ENCODE assay signal across 1 cellular context in the genomic region with DNA sequence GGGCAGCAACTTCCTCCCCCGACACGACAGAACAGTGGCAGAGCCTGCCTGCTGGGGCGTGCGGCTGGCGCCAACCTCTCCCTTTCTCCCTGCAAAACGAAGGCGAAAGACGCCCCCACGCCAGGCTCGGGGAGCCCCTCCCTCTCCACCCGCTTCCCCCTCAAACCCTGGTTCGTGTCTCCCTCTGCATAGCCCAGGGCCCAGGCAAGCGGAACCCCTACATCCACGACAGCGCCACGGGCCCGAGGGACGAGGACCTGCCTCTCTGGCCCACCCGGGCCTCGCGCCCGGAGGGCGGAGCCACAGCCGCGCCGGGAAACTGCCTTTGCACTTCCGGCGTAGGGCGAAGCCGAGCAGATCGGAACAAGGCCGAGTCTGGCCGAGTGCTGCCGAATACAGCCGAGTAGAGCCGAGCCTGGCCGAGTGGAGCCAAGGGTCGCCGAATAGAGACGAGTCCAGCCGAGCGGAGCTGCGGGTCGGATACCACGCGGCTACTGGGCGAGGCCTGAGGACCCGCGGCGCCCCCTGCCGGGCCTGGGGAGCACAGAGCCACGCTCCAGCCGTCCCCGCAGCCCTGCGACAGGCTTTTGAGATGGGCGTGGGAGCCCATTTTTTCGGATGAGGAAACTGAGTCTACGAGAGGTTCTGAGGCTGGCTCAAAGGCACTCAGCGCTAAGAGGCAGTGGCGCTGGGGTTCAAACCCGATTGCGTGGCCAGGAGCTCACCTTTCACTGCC.
TF ChIP-seq lines count a peak whose summit lies in the region.

No MANE protein-coding gene starts in this region.

TF ChIP-seq in HepG2, 621 proteins besides CTCF, POLR2A, EP300 and RAD21 (continued from another document and continues in another):
- TF ChIP-seq, protein P1, sequence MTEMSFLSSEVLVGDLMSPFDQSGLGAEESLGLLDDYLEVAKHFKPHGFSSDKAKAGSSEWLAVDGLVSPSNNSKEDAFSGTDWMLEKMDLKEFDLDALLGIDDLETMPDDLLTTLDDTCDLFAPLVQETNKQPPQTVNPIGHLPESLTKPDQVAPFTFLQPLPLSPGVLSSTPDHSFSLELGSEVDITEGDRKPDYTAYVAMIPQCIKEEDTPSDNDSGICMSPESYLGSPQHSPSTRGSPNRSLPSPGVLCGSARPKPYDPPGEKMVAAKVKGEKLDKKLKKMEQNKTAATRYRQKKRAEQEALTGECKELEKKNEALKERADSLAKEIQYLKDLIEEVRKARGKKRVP (CRISPR knock-in tag; IDR thresholded peaks at IDR 0.05) = no peak
- TF ChIP-seq ZNF441 (CRISPR knock-in tag; IDR thresholded peaks at IDR 0.05; ENCODE audit: borderline replicate concordance) (peak; percentile 86), NCOA1 (CRISPR knock-in tag; IDR thresholded peaks at IDR 0.05) (no peak), CREB1 (IDR thresholded peaks at IDR 0.05) (0 out of 2 replicates have a peak, but pooled peaks have one; percentile 23), CREB1 (CRISPR knock-in tag; IDR thresholded peaks at IDR 0.05) (no peak), ZNF501 (CRISPR knock-in tag; IDR thresholded peaks at IDR 0.05) (peak; percentile 85), TRIM24 (CRISPR knock-in tag; IDR thresholded peaks at IDR 0.05) (no peak), NKX3-1 (CRISPR knock-in tag; IDR thresholded peaks at IDR 0.05) (peak; percentile 78; the same call in 1 of the 2 replicates), ZNF616 (CRISPR knock-in tag; IDR thresholded peaks at IDR 0.05; ENCODE audit: low read depth) (no peak), ZMYM2 (CRISPR knock-in tag; IDR thresholded peaks at IDR 0.05) (peak; percentile 13; the same call in 1 of the 2 replicates), JDP2 (CRISPR knock-in tag; IDR thresholded peaks at IDR 0.05; ENCODE audit: borderline replicate concordance) (no peak), ZC3H4 (CRISPR knock-in tag; IDR thresholded peaks at IDR 0.05; ENCODE audit: borderline replicate concordance) (no peak), ZFP62 (CRISPR knock-in tag; IDR thresholded peaks at IDR 0.05) (no peak), CENPT (CRISPR knock-in tag; IDR thresholded peaks at IDR 0.05; ENCODE audit: low read depth) (no peak), KDM5A (IDR thresholded peaks at IDR 0.05; ENCODE audit: borderline replicate concordance, low read length) (no peak), MIER3 (CRISPR knock-in tag; IDR thresholded peaks at IDR 0.05; ENCODE audit: borderline replicate concordance) (no peak), ZNF510 (CRISPR knock-in tag; IDR thresholded peaks at IDR 0.05; ENCODE audit: low read depth) (peak; percentile 79; the same call in 1 of the 2 replicates), ZNF496 (CRISPR knock-in tag; IDR thresholded peaks at IDR 0.05; ENCODE audit: insufficient replicate concordance) (no peak), ZNF230 (CRISPR knock-in tag; IDR thresholded peaks at IDR 0.05) (peak; percentile 72; the same call in 1 of the 2 replicates), CAMTA2 (CRISPR knock-in tag; IDR thresholded peaks at IDR 0.05; ENCODE audit: borderline replicate concordance) (no peak; the same call in 1 of the 2 replicates), ZNF678 (CRISPR knock-in tag; IDR thresholded peaks at IDR 0.05) (peak; percentile 80), RARA (CRISPR knock-in tag; IDR thresholded peaks at IDR 0.05) (no peak; the same call in 1 of the 2 replicates), SPEN (CRISPR knock-in tag; IDR thresholded peaks at IDR 0.05; ENCODE audit: low read depth) (peak; percentile 79), MED1 (CRISPR knock-in tag; IDR thresholded peaks at IDR 0.05) (peak; percentile 73), BHLHE40 (IDR thresholded peaks at IDR 0.05; ENCODE audit: low read length) (no peak), ZNF263 (CRISPR knock-in tag; IDR thresholded peaks at IDR 0.05) (peak; percentile 42; the same call in 1 of the 2 replicates), ERF (CRISPR knock-in tag; IDR thresholded peaks at IDR 0.05) (peak; percentile 35; the same call in 1 of the 2 replicates), SRY (CRISPR knock-in tag; IDR thresholded peaks at IDR 0.05) (0 out of 2 replicates have a peak, but pooled peaks have one; percentile 28), ASH2L (IDR thresholded peaks at IDR 0.05; ENCODE audit: insufficient read length, low read depth, low read length) (no peak), ZNF17 (CRISPR knock-in tag; IDR thresholded peaks at IDR 0.05) (0 out of 2 replicates have a peak, but pooled peaks have one; percentile 30), ARNT (IDR thresholded peaks at IDR 0.05) (no peak), SKI (IDR thresholded peaks at IDR 0.05; ENCODE audit: partially characterized antibody) (peak; percentile 49), ESRRA (CRISPR knock-in tag; IDR thresholded peaks at IDR 0.05; ENCODE audit: low read depth) (peak; percentile 65), ZNF780A (CRISPR knock-in tag; IDR thresholded peaks at IDR 0.05) (no peak; the same call in 1 of the 2 replicates), ZNF260 (CRISPR knock-in tag; IDR thresholded peaks at IDR 0.05; ENCODE audit: borderline replicate concordance, low read depth) (no peak), MAZ (IDR thresholded peaks at IDR 0.05; ENCODE audit: borderline replicate concordance, low read depth, low read length) (no peak), MAZ (CRISPR knock-in tag; IDR thresholded peaks at IDR 0.05; ENCODE audit: low read depth) (peak; percentile 17; the same call in 1 of the 2 replicates), ZNF205 (CRISPR knock-in tag; IDR thresholded peaks at IDR 0.05) (no peak; the same call in 1 of the 2 replicates), NCOA2 (CRISPR knock-in tag; IDR thresholded peaks at IDR 0.05) (peak; percentile 39; the same call in 1 of the 2 replicates), ZNF782 (CRISPR knock-in tag; IDR thresholded peaks at IDR 0.05; ENCODE audit: borderline replicate concordance) (0 out of 2 replicates have a peak, but pooled peaks have one; percentile 27), NCOA5 (CRISPR knock-in tag; IDR thresholded peaks at IDR 0.05) (no peak), SAFB2 (CRISPR knock-in tag; IDR thresholded peaks at IDR 0.05; ENCODE audit: borderline replicate concordance, low read depth) (no peak), FOXO1 (CRISPR knock-in tag; IDR thresholded peaks at IDR 0.05) (no peak), ZNF709 (CRISPR knock-in tag; IDR thresholded peaks at IDR 0.05) (peak; percentile 77), BCL6 (CRISPR knock-in tag; IDR thresholded peaks at IDR 0.05) (no peak)
- TF ChIP-seq, protein P2, sequence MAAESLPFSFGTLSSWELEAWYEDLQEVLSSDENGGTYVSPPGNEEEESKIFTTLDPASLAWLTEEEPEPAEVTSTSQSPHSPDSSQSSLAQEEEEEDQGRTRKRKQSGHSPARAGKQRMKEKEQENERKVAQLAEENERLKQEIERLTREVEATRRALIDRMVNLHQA (CRISPR knock-in tag; IDR thresholded peaks at IDR 0.05) = no peak
- TF ChIP-seq, protein P3, sequence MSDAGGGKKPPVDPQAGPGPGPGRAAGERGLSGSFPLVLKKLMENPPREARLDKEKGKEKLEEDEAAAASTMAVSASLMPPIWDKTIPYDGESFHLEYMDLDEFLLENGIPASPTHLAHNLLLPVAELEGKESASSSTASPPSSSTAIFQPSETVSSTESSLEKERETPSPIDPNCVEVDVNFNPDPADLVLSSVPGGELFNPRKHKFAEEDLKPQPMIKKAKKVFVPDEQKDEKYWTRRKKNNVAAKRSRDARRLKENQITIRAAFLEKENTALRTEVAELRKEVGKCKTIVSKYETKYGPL (CRISPR knock-in tag; IDR thresholded peaks at IDR 0.05) = 0 out of 2 replicates have a peak, but pooled peaks have one; percentile 25
- TF ChIP-seq, protein P4, sequence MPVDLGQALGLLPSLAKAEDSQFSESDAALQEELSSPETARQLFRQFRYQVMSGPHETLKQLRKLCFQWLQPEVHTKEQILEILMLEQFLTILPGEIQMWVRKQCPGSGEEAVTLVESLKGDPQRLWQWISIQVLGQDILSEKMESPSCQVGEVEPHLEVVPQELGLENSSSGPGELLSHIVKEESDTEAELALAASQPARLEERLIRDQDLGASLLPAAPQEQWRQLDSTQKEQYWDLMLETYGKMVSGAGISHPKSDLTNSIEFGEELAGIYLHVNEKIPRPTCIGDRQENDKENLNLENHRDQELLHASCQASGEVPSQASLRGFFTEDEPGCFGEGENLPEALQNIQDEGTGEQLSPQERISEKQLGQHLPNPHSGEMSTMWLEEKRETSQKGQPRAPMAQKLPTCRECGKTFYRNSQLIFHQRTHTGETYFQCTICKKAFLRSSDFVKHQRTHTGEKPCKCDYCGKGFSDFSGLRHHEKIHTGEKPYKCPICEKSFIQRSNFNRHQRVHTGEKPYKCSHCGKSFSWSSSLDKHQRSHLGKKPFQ (CRISPR knock-in tag; IDR thresholded peaks at IDR 0.05; ENCODE audit: insufficient replicate concordance) = peak; percentile 53
- TF ChIP-seq, protein P5, sequence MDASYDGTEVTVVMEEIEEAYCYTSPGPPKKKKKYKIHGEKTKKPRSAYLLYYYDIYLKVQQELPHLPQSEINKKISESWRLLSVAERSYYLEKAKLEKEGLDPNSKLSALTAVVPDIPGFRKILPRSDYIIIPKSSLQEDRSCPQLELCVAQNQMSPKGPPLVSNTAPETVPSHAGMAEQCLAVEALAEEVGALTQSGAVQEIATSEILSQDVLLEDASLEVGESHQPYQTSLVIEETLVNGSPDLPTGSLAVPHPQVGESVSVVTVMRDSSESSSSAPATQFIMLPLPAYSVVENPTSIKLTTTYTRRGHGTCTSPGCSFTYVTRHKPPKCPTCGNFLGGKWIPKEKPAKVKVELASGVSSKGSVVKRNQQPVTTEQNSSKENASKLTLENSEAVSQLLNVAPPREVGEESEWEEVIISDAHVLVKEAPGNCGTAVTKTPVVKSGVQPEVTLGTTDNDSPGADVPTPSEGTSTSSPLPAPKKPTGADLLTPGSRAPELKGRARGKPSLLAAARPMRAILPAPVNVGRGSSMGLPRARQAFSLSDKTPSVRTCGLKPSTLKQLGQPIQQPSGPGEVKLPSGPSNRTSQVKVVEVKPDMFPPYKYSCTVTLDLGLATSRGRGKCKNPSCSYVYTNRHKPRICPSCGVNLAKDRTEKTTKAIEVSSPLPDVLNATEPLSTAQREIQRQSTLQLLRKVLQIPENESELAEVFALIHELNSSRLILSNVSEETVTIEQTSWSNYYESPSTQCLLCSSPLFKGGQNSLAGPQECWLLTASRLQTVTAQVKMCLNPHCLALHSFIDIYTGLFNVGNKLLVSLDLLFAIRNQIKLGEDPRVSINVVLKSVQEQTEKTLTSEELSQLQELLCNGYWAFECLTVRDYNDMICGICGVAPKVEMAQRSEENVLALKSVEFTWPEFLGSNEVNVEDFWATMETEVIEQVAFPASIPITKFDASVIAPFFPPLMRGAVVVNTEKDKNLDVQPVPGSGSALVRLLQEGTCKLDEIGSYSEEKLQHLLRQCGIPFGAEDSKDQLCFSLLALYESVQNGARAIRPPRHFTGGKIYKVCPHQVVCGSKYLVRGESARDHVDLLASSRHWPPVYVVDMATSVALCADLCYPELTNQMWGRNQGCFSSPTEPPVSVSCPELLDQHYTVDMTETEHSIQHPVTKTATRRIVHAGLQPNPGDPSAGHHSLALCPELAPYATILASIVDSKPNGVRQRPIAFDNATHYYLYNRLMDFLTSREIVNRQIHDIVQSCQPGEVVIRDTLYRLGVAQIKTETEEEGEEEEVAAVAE (CRISPR knock-in tag; IDR thresholded peaks at IDR 0.05; ENCODE audit: borderline replicate concordance) = no peak
- TF ChIP-seq, protein P6, sequence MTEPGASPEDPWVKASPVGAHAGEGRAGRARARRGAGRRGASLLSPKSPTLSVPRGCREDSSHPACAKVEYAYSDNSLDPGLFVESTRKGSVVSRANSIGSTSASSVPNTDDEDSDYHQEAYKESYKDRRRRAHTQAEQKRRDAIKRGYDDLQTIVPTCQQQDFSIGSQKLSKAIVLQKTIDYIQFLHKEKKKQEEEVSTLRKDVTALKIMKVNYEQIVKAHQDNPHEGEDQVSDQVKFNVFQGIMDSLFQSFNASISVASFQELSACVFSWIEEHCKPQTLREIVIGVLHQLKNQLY (CRISPR knock-in tag; IDR thresholded peaks at IDR 0.05) = peak; percentile 64
- TF ChIP-seq, protein P7, sequence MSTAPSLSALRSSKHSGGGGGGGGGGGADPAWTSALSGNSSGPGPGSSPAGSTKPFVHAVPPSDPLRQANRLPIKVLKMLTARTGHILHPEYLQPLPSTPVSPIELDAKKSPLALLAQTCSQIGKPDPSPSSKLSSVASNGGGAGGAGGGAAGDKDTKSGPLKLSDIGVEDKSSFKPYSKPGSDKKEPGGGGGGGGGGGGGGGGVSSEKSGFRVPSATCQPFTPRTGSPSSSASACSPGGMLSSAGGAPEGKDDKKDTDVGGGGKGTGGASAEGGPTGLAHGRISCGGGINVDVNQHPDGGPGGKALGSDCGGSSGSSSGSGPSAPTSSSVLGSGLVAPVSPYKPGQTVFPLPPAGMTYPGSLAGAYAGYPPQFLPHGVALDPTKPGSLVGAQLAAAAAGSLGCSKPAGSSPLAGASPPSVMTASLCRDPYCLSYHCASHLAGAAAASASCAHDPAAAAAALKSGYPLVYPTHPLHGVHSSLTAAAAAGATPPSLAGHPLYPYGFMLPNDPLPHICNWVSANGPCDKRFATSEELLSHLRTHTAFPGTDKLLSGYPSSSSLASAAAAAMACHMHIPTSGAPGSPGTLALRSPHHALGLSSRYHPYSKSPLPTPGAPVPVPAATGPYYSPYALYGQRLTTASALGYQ (CRISPR knock-in tag; IDR thresholded peaks at IDR 0.05) = peak; percentile 72
- TF ChIP-seq, protein P8, sequence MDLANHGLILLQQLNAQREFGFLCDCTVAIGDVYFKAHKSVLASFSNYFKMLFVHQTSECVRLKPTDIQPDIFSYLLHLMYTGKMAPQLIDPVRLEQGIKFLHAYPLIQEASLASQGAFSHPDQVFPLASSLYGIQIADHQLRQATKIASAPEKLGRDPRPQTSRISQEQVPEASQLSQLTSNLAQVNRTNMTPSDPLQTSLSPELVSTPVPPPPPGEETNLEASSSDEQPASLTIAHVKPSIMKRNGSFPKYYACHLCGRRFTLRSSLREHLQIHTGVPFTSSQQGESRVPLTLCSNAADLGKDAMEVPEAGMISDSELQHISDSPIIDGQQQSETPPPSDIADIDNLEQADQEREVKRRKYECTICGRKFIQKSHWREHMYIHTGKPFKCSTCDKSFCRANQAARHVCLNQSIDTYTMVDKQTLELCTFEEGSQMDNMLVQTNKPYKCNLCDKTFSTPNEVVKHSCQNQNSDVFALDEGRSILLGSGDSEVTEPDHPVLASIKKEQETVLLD (CRISPR knock-in tag; IDR thresholded peaks at IDR 0.05; ENCODE audit: low read depth) = no peak; the same call in 1 of the 2 replicates
- TF ChIP-seq, protein P9, sequence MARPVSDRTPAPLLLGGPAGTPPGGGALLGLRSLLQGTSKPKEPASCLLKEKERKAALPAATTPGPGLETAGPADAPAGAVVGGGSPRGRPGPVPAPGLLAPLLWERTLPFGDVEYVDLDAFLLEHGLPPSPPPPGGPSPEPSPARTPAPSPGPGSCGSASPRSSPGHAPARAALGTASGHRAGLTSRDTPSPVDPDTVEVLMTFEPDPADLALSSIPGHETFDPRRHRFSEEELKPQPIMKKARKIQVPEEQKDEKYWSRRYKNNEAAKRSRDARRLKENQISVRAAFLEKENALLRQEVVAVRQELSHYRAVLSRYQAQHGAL (CRISPR knock-in tag; IDR thresholded peaks at IDR 0.05; ENCODE audit: not compliant biosample characterization) = peak; percentile 22
- TF ChIP-seq, protein P10, sequence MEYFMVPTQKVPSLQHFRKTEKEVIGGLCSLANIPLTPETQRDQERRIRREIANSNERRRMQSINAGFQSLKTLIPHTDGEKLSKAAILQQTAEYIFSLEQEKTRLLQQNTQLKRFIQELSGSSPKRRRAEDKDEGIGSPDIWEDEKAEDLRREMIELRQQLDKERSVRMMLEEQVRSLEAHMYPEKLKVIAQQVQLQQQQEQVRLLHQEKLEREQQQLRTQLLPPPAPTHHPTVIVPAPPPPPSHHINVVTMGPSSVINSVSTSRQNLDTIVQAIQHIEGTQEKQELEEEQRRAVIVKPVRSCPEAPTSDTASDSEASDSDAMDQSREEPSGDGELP (IDR thresholded peaks at IDR 0.05; ENCODE audit: borderline replicate concordance, low read depth) = no peak
